8 cellular contexts compared by ENCODE assay signal in genomic region chr19:48713864-48714755, GRCh38. TPM values are rescaled to one million over a fixed set of nuclear protein-coding genes. Genes with fewer than 3 reads are reported as not detected.
DNase-seq lines count a peak whose midpoint lies in the region; ATAC-seq and TF ChIP-seq lines count a peak whose summit lies in the region.

No MANE protein-coding gene starts in this region.

- peaks cover 7% of the 10 kb centered on the region; the same call in 1 of the 2 replicates for H3K9me1 ChIP-seq in IMR-90 (ENCODE audit: insufficient read depth, low read length)

- ATAC-seq in GM21529 (IDR thresholded peaks at IDR 0.05; ENCODE audit: unreplicated experiment) (peak; percentile 85), IMR-90 (ENCODE audit: low read depth) (peak; percentile 93), esophagus mucosa (peak; percentile 92)

- peaks cover 18% of the 10 kb centered on the region for H3K4me1 Mint-ChIP-seq in activated T-cell treated with anti-CD3 and anti-CD28 coated beads, Interleukin-2, amount 50 U/mL, for 24 hours (ENCODE audit: low read depth)

- POLR2A ChIA-PET in IMR-90 (lab: Charles Lee; ENCODE audit: unreplicated experiment) = interaction anchor here (0.9 kb wide), 1 partner anchor 14 kb away, joined by 7 read pairs; no protein-coding TSS in a partner anchor

- peak overlapping the region; percentile 97 for H2AK5ac ChIP-seq in IMR-90 (ENCODE audit: low read depth, low read length)

- TF ChIP-seq CTCF in IMR-90 (conservative IDR thresholded peaks at IDR 0.05; ENCODE audit: low read depth, low read length) = no peak

- H2BK15ac ChIP-seq in IMR-90 (ENCODE audit: low read depth, low read length) = peak overlapping the region; percentile 92; the same call in 1 of the 3 replicates

- no TSS peak for BruUV-seq in IMR-90 (replicated peaks; lab: Mats Ljungman, UMichigan)

- H3K9ac ChIP-seq in IMR-90 (ENCODE audit: low read depth, low read length) = peak overlapping the region; percentile 77
- H3K9ac ChIP-seq in mucosa of stomach (ENCODE audit: low read length) = peak overlapping the region; percentile 83

- DNase-seq in DMS114 treated with DMSO at 0.1 percent for 48 hours (lab: John Stamatoyannopoulos, UW; ENCODE audit: unreplicated experiment) (peak; percentile 92), IMR-90 (peak; percentile 98), OCI-M2 (lab: John Stamatoyannopoulos, UW; ENCODE audit: unreplicated experiment) (peak; percentile 96)
- DNase-seq in activated T-cell treated with anti-CD3 and anti-CD28 coated beads, Interleukin-2, amount 50 U/mL, for 24 hours = peak; percentile 98
- DNase-seq in stimulated activated CD8-positive, alpha-beta memory T cell treated with anti-CD3 and anti-CD28 coated beads, Interleukin-4, amount 100 ng/mL, for 48 hours = peak; percentile 98

- H2BK120ac ChIP-seq in IMR-90 (ENCODE audit: low read depth, low read length) = peak overlapping the region; percentile 62

- H3K56ac ChIP-seq in IMR-90 (ENCODE audit: extremely low read depth, insufficient read depth, low read length) = peak overlapping the region; percentile 66

- H3K23ac ChIP-seq in IMR-90 (ENCODE audit: low read depth, low read length) = peak overlapping the region; percentile 34

- peak overlapping the region; percentile 92 to 99 for H4K8ac ChIP-seq in IMR-90 (ENCODE audit: low read depth in 2 of 2, low read length in 2 of 2)

- peak overlapping the region; percentile 46 for H2BK5ac ChIP-seq in IMR-90 (ENCODE audit: low read depth, low read length, poor library complexity, severe bottlenecking)

- H4K91ac ChIP-seq in IMR-90 (ENCODE audit: insufficient read depth, low read depth, low read length) = peak overlapping the region; percentile 70

- H3K27ac ChIP-seq in IMR-90 (ENCODE audit: insufficient read depth, low read length) = peak overlapping the region; percentile 86

- peaks cover 15% of the 10 kb centered on the region for H3K4me1 ChIP-seq in IMR-90 (ENCODE audit: control insufficient read depth, insufficient read depth, low read length)
- peaks cover 40% of the 10 kb centered on the region for H3K4me1 ChIP-seq in mucosa of stomach (ENCODE audit: control insufficient read depth, insufficient read depth, low read length)

- dilution Hi-C loops in IMR-90 (cut with HindIII; ENCODE audit: low sequenced_read_pairs, unreplicated experiment) = no loop called here

- H2AFZ ChIP-seq in IMR-90 (replicated peaks; ENCODE audit: low read length, poor library complexity) = peak overlapping the region; percentile 100

- no peak for TF ChIP-seq RAD21 in IMR-90 (IDR thresholded peaks at IDR 0.05; ENCODE audit: low read length)

- peak overlapping the region; percentile 87 for H2AK9ac ChIP-seq in IMR-90 (replicated peaks; ENCODE audit: low read depth, low read length, poor library complexity)

- WGBS in IMR-90 (ENCODE audit: extremely low coverage in 2 of 2, insufficient read length in 1 of 2), 2 experiments = 0% methylated on average over 37 of the region's 67 CpGs; no CpG with 5 or more reads in 1 of the 2 experiments

- H4K20me1 ChIP-seq in IMR-90 (ENCODE audit: insufficient read depth, low read length) = no peaks in the 10 kb centered on the region

- peak overlapping the region; percentile 87 for H3K4me2 ChIP-seq in IMR-90 (ENCODE audit: low read depth, low read length)

- H3K27me3 ChIP-seq in IMR-90 (ENCODE audit: control insufficient read depth, insufficient read depth, low read length) = no peaks in the 10 kb centered on the region
- H3K27me3 ChIP-seq in mucosa of stomach (ENCODE audit: control insufficient read depth, insufficient read depth, low read length) = no peaks in the 10 kb centered on the region

- H3K36me3 ChIP-seq in IMR-90 (ENCODE audit: control insufficient read depth, insufficient read depth, low read length) (no peaks in the 10 kb centered on the region), mucosa of stomach (ENCODE audit: control insufficient read depth, insufficient read depth, low read length) (no peaks in the 10 kb centered on the region)

- in situ Hi-C loops in IMR-90 (cut with MboI; ENCODE audit: low sequenced_read_pairs) = no loop called here

- no peaks in the 10 kb centered on the region for H3K27me3 Mint-ChIP-seq in activated T-cell treated with anti-CD3 and anti-CD28 coated beads, Interleukin-2, amount 50 U/mL, for 24 hours

- intact Hi-C loops in IMR-90 (cut with micrococcal nuclease) = loop anchor here (2.0 kb wide), 1 partner anchor 39 kb away; no protein-coding TSS in a partner anchor

- peak overlapping the region; percentile 86 for H3K4me3 Mint-ChIP-seq in activated T-cell treated with anti-CD3 and anti-CD28 coated beads, Interleukin-2, amount 50 U/mL, for 24 hours

- H3K36me3 Mint-ChIP-seq in activated T-cell treated with anti-CD3 and anti-CD28 coated beads, Interleukin-2, amount 50 U/mL, for 24 hours (ENCODE audit: low read depth) = peaks cover 6% of the 10 kb centered on the region

- H3K18ac ChIP-seq in IMR-90 (ENCODE audit: low read depth, low read length) = peak overlapping the region; percentile 18

- H3K79me1 ChIP-seq in IMR-90 (ENCODE audit: low read depth in 1 of 2, low read length in 2 of 2) = peaks cover 6 to 32% of the 10 kb centered on the region in 2 experiments; a peak in 3 of 4 replicates

- H3K9me3 ChIP-seq in IMR-90 (ENCODE audit: control insufficient read depth, insufficient read depth, low read length) (no peaks in the 10 kb centered on the region), mucosa of stomach (ENCODE audit: control insufficient read depth, low read length) (no peaks in the 10 kb centered on the region)

- H3K14ac ChIP-seq in IMR-90 (replicated peaks; ENCODE audit: low read depth, low read length) = peak overlapping the region; percentile 73

- H3K4ac ChIP-seq in IMR-90 (ENCODE audit: low read depth, low read length) = peak overlapping the region; percentile 78

- H3K4me3 ChIP-seq in IMR-90 (ENCODE audit: insufficient read depth, low read depth, low read length) (peak overlapping the region; percentile 61), mucosa of stomach (ENCODE audit: low read length) (peak overlapping the region; percentile 31)

- H4K5ac ChIP-seq in IMR-90 (ENCODE audit: low read depth, low read length) = peak overlapping the region; percentile 27

- TF ChIP-seq POLR2A in IMR-90 (IDR thresholded peaks at IDR 0.05; ENCODE audit: low read depth, low read length) = no peak

- peak overlapping the region; percentile 91 for H3K27ac Mint-ChIP-seq in activated T-cell treated with anti-CD3 and anti-CD28 coated beads, Interleukin-2, amount 50 U/mL, for 24 hours

- no peaks in the 10 kb centered on the region for H3K9me3 Mint-ChIP-seq in activated T-cell treated with anti-CD3 and anti-CD28 coated beads, Interleukin-2, amount 50 U/mL, for 24 hours

- CTCF ChIA-PET in IMR-90 (lab: Yijun Ruan, JAX) = interaction anchor here (0.6 to 0.9 kb wide), 2 partner anchors 17 to 119 kb away, joined by 3 read pairs; no protein-coding TSS in a partner anchor

- H2BK20ac ChIP-seq in IMR-90 (ENCODE audit: low read depth, low read length) = no peak overlapping the region

TF ChIP-seq in IMR-90, 13 proteins besides CTCF, POLR2A, EP300 and RAD21:
- TF ChIP-seq MXI1 (IDR thresholded peaks at IDR 0.05; ENCODE audit: borderline replicate concordance, low read depth, low read length) = peak; percentile 21; the same call in 1 of the 2 replicates
- TF ChIP-seq NFE2L2 (IDR thresholded peaks at IDR 0.05; ENCODE audit: low read depth, low read length) = no peak
- TF ChIP-seq MAZ (IDR thresholded peaks at IDR 0.05; ENCODE audit: borderline replicate concordance, low read depth, low read length) = peak; percentile 71; the same call in 1 of the 2 replicates

RNA-seq across cellular contexts. Expression of gene MAMSTR, which starts 5.4 kb away (rescaled TPM):
- total RNA-seq in IMR-90 (2012; rRNA removed) (0.18 and 0.28 TPM in 2 replicates), esophagus mucosa (0.56 TPM)
- 1.9 and 2.7 TPM in 2 replicates for polyA plus RNA-seq in IMR-90 (2012; rRNA removed)
- polyA plus RNA-seq in IMR-90 (2012; cell fraction: cytosol; rRNA removed) = 2.2 and 3.7 TPM in 2 replicates
- 2.3 and 4.1 TPM in 2 replicates for polyA plus RNA-seq in IMR-90 (2012; cell fraction: nucleus; rRNA removed; ENCODE audit: low replicate concordance)

RNA-seq across cellular contexts. Expression of gene FUT2, which starts 18.3 kb away (rescaled TPM):
- total RNA-seq in IMR-90 (2012; rRNA removed) = not detected in 2 replicates
- polyA plus RNA-seq in IMR-90 (2012; rRNA removed) = not detected in 2 replicates
- not detected in 2 replicates for polyA plus RNA-seq in IMR-90 (2012; cell fraction: cytosol; rRNA removed)
- not detected in 2 replicates for polyA plus RNA-seq in IMR-90 (2012; cell fraction: nucleus; rRNA removed; ENCODE audit: low replicate concordance)
- total RNA-seq in esophagus mucosa = 101 TPM

RNA-seq across cellular contexts. Expression of gene RASIP1, which starts 26.3 kb away (rescaled TPM):
- total RNA-seq in IMR-90 (2012; rRNA removed) = under 0.01 and 0.18 TPM in 2 replicates
- polyA plus RNA-seq in IMR-90 (2012; rRNA removed) = 0.51 and 0.67 TPM in 2 replicates
- polyA plus RNA-seq in IMR-90 (2012; cell fraction: cytosol; rRNA removed) = 0.63 and 1.0 TPM in 2 replicates
- 0.36 and 0.79 TPM in 2 replicates for polyA plus RNA-seq in IMR-90 (2012; cell fraction: nucleus; rRNA removed; ENCODE audit: low replicate concordance)
- total RNA-seq in esophagus mucosa = 7.3 TPM

RNA-seq across cellular contexts. Expression of gene IZUMO1, which starts 32.6 kb away (rescaled TPM):
- total RNA-seq in IMR-90 (2012; rRNA removed) (not detected in 2 replicates), esophagus mucosa (1.3 TPM)
- not detected in 2 replicates for polyA plus RNA-seq in IMR-90 (2012; rRNA removed)
- not detected in 2 replicates for polyA plus RNA-seq in IMR-90 (2012; cell fraction: cytosol; rRNA removed)
- 0.05 and 0.07 TPM in 2 replicates for polyA plus RNA-seq in IMR-90 (2012; cell fraction: nucleus; rRNA removed; ENCODE audit: low replicate concordance)

RNA-seq across cellular contexts. Expression of gene FUT1, which starts 38.3 kb away (rescaled TPM):
- total RNA-seq in IMR-90 (2012; rRNA removed) (under 0.01 and 0.18 TPM in 2 replicates), esophagus mucosa (6.1 TPM)
- 0.03 and 0.09 TPM in 2 replicates for polyA plus RNA-seq in IMR-90 (2012; rRNA removed)
- 0.01 and 0.12 TPM in 2 replicates for polyA plus RNA-seq in IMR-90 (2012; cell fraction: cytosol; rRNA removed)
- polyA plus RNA-seq in IMR-90 (2012; cell fraction: nucleus; rRNA removed; ENCODE audit: low replicate concordance) = 0.02 and 0.04 TPM in 2 replicates

Comparison
In these comparisons a context has a peak if more than half of its experiments do, and no peak if none do; other contexts are left out.
1. Peak in every context shown above with its lines: DNase-seq, ATAC-seq, H3K4me3 ChIP-seq and H3K27ac ChIP-seq.
2. RNA of gene FUT2, which starts 18.3 kb away (total RNA-seq): 101 TPM in esophagus mucosa (single experiment); not detected in IMR-90; every median in the first group is over 100 times any median in the second.